In the genomic region with DNA sequence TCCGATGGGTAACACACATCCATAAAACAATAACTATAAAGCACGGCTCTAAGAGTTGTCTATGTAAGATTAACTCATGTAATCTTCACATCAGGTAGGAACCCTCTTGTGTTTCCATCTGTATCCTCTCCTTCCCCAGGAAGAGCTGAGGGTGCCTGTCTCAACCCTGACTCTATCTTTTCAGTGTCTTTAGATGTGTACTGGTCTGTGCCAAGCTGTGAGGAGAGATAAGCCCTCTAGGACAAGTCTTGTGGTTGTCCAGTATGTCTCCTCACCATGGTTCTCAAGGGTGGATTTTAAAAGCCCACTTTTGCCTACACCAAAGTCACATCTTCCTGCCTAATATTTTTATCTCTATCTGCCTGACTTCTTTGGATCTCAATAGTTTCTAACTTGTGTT, we compare ENCODE assay signal across 24 cellular contexts.
"Had no signal": no experiment of that assay in that cellular context is flagged by ENCODE, and none has a peak within 500 bp of the region (broad histone marks: within the 10 kb centered on the region; RNA-seq: fewer than 3 reads in every experiment).

No MANE protein-coding gene starts in this region.

- ATAC-seq: activated naive CD4-positive, alpha-beta T cell treated with anti-CD3 and anti-CD28 coated beads, Interleukin-2, amount 50 U/mL, for 72 hours; activated naive CD8-positive, alpha-beta T cell treated with anti-CD3 and anti-CD28 coated beads, Interleukin-2, amount 50 U/mL, for 24 hours; activated T-cell treated with anti-CD3 and anti-CD28 coated beads, Interleukin-2, amount 50 U/mL, for 4 hours; body of pancreas; PC-3 had no signal

- H3K4me1 Mint-ChIP-seq: activated CD4-positive, alpha-beta T cell treated with anti-CD3 and anti-CD28 coated beads, Interleukin-2, amount 10 ng/mL, durations not matched to agents 7 days and 5 days; activated naive CD8-positive, alpha-beta T cell treated with anti-CD3 and anti-CD28 coated beads, Interleukin-2, amount 50 U/mL, for 24 hours had no signal

- DNase-seq: activated CD4-positive, alpha-beta memory T cell treated with anti-CD3 and anti-CD28 coated beads for 36 hours; activated CD4-positive, alpha-beta T cell treated with anti-CD3 and anti-CD28 coated beads, Interleukin-2, amount 10 ng/mL, durations not matched to agents 7 days and 5 days; activated CD4-positive, CD25-positive, alpha-beta regulatory T cell; activated CD8-positive, alpha-beta memory T cell treated with anti-CD3 and anti-CD28 coated beads for 24 hours; activated effector memory CD4-positive, alpha-beta T cell treated with anti-CD3 and anti-CD28 coated beads, Interleukin-2, amount 50 U/mL, for 16 hours; activated naive CD4-positive, alpha-beta T cell treated with Interleukin-2 at 50 U/mL for 16 hours; activated naive CD8-positive, alpha-beta T cell treated with anti-CD3 and anti-CD28 coated beads, Interleukin-2, amount 50 U/mL, for 24 hours; activated T-cell treated with anti-CD3 and anti-CD28 coated beads, Interleukin-2, amount 50 U/mL, for 4 hours; amniotic stem cell; body of pancreas; central memory CD4-positive, alpha-beta T cell; MG63; NCI-H1105; NCI-H1436; NCI-H1694 treated with DMSO at 0.1 percent for 48 hours; NCI-H2029 treated with DMSO at 0.1 percent for 48 hours; NCI-H510A treated with DMSO at 0.1 percent for 48 hours; NCI-H69; NK-92 treated with Interleukin-12 subunit alpha and Interleukin-12 subunit beta, amount 100 ng/mL, for 24 hours; PC-3; SHP77 treated with DMSO at 0.1 percent for 48 hours; T-helper 2 cell had no signal

- H3K9me3 ChIP-seq: ascending aorta, body of pancreas, MG63 had no signal

- H3K27ac ChIP-seq: ascending aorta, body of pancreas had no signal

- H3K4me1 ChIP-seq: ascending aorta, body of pancreas had no signal

- H3K4me3 ChIP-seq: ascending aorta, body of pancreas, MG63 had no signal

- H3K36me3 ChIP-seq: ascending aorta, MG63 had no signal

- H3K36me3 Mint-ChIP-seq: activated CD4-positive, alpha-beta memory T cell treated with anti-CD3 and anti-CD28 coated beads for 36 hours; activated naive CD4-positive, alpha-beta T cell treated with anti-CD3 and anti-CD28 coated beads, Interleukin-2, amount 50 U/mL, for 72 hours had no signal

- H3K27ac Mint-ChIP-seq: activated CD4-positive, alpha-beta memory T cell treated with anti-CD3 and anti-CD28 coated beads for 36 hours; activated CD4-positive, alpha-beta T cell treated with anti-CD3 and anti-CD28 coated beads, Interleukin-2, amount 10 ng/mL, durations not matched to agents 7 days and 5 days; activated naive CD4-positive, alpha-beta T cell treated with anti-CD3 and anti-CD28 coated beads, Interleukin-2, amount 50 U/mL, for 72 hours; activated naive CD8-positive, alpha-beta T cell treated with anti-CD3 and anti-CD28 coated beads, Interleukin-2, amount 50 U/mL, for 24 hours had no signal

- H3K27me3 Mint-ChIP-seq: activated CD4-positive, alpha-beta memory T cell treated with anti-CD3 and anti-CD28 coated beads for 36 hours; activated CD4-positive, alpha-beta T cell treated with anti-CD3 and anti-CD28 coated beads, Interleukin-2, amount 10 ng/mL, durations not matched to agents 7 days and 5 days; activated naive CD8-positive, alpha-beta T cell treated with anti-CD3 and anti-CD28 coated beads, Interleukin-2, amount 50 U/mL, for 24 hours had no signal

- H3K4me3 Mint-ChIP-seq: activated CD4-positive, alpha-beta memory T cell treated with anti-CD3 and anti-CD28 coated beads for 36 hours; activated CD4-positive, alpha-beta T cell treated with anti-CD3 and anti-CD28 coated beads, Interleukin-2, amount 10 ng/mL, durations not matched to agents 7 days and 5 days; activated naive CD8-positive, alpha-beta T cell treated with anti-CD3 and anti-CD28 coated beads, Interleukin-2, amount 50 U/mL, for 24 hours; activated T-cell treated with anti-CD3 and anti-CD28 coated beads, Interleukin-2, amount 50 U/mL, for 4 hours had no signal

- H3K27me3 ChIP-seq: ascending aorta, body of pancreas, MG63 had no signal

- H3K9me3 Mint-ChIP-seq: activated CD4-positive, alpha-beta memory T cell treated with anti-CD3 and anti-CD28 coated beads for 36 hours; activated CD4-positive, alpha-beta T cell treated with anti-CD3 and anti-CD28 coated beads, Interleukin-2, amount 10 ng/mL, durations not matched to agents 7 days and 5 days; activated naive CD8-positive, alpha-beta T cell treated with anti-CD3 and anti-CD28 coated beads, Interleukin-2, amount 50 U/mL, for 24 hours; activated T-cell treated with anti-CD3 and anti-CD28 coated beads, Interleukin-2, amount 50 U/mL, for 4 hours had no signal
